ENCODE assay signal across 1 cellular context in genomic region chr7:837001-837400, GRCh38.
TF ChIP-seq lines count a peak whose summit lies in the region.

No MANE protein-coding gene starts in this region.

TF ChIP-seq in GM23338, 12 proteins besides CTCF, POLR2A, EP300 and RAD21 (continued from another document):
- TF ChIP-seq ZNF462 (CRISPR knock-in tag; IDR thresholded peaks at IDR 0.05) (no peak), EZH2phosphoT487 (IDR thresholded peaks at IDR 0.05; ENCODE audit: unreplicated experiment) (no peak), CREB1 (CRISPR knock-in tag; IDR thresholded peaks at IDR 0.05; ENCODE audit: low read depth) (no peak), NANOG (IDR thresholded peaks at IDR 0.05; ENCODE audit: borderline replicate concordance) (no peak), EZH2 (IDR thresholded peaks at IDR 0.05; ENCODE audit: low read depth, unreplicated experiment) (no peak), STAT1 (IDR thresholded peaks at IDR 0.05; ENCODE audit: unreplicated experiment) (no peak), ZNF331 (CRISPR knock-in tag; IDR thresholded peaks at IDR 0.05; ENCODE audit: low read depth) (no peak)
- TF ChIP-seq, protein P1, sequence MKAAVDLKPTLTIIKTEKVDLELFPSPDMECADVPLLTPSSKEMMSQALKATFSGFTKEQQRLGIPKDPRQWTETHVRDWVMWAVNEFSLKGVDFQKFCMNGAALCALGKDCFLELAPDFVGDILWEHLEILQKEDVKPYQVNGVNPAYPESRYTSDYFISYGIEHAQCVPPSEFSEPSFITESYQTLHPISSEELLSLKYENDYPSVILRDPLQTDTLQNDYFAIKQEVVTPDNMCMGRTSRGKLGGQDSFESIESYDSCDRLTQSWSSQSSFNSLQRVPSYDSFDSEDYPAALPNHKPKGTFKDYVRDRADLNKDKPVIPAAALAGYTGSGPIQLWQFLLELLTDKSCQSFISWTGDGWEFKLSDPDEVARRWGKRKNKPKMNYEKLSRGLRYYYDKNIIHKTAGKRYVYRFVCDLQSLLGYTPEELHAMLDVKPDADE (IDR thresholded peaks at IDR 0.05), result no peak
